In genomic region chr6:140321891-140322290, GRCh38 we compare ENCODE assay signal across 1 cellular context.
TF ChIP-seq lines count a peak whose summit lies in the region.

No MANE protein-coding gene starts in this region.

TF ChIP-seq in SK-N-SH, 30 proteins besides CTCF, POLR2A, EP300 and RAD21 (continued from another document):
- TF ChIP-seq, protein P1, sequence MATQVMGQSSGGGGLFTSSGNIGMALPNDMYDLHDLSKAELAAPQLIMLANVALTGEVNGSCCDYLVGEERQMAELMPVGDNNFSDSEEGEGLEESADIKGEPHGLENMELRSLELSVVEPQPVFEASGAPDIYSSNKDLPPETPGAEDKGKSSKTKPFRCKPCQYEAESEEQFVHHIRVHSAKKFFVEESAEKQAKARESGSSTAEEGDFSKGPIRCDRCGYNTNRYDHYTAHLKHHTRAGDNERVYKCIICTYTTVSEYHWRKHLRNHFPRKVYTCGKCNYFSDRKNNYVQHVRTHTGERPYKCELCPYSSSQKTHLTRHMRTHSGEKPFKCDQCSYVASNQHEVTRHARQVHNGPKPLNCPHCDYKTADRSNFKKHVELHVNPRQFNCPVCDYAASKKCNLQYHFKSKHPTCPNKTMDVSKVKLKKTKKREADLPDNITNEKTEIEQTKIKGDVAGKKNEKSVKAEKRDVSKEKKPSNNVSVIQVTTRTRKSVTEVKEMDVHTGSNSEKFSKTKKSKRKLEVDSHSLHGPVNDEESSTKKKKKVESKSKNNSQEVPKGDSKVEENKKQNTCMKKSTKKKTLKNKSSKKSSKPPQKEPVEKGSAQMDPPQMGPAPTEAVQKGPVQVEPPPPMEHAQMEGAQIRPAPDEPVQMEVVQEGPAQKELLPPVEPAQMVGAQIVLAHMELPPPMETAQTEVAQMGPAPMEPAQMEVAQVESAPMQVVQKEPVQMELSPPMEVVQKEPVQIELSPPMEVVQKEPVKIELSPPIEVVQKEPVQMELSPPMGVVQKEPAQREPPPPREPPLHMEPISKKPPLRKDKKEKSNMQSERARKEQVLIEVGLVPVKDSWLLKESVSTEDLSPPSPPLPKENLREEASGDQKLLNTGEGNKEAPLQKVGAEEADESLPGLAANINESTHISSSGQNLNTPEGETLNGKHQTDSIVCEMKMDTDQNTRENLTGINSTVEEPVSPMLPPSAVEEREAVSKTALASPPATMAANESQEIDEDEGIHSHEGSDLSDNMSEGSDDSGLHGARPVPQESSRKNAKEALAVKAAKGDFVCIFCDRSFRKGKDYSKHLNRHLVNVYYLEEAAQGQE (IDR thresholded peaks at IDR 0.05; ENCODE audit: low read depth, low read length), result no peak
- TF ChIP-seq, protein P2, sequence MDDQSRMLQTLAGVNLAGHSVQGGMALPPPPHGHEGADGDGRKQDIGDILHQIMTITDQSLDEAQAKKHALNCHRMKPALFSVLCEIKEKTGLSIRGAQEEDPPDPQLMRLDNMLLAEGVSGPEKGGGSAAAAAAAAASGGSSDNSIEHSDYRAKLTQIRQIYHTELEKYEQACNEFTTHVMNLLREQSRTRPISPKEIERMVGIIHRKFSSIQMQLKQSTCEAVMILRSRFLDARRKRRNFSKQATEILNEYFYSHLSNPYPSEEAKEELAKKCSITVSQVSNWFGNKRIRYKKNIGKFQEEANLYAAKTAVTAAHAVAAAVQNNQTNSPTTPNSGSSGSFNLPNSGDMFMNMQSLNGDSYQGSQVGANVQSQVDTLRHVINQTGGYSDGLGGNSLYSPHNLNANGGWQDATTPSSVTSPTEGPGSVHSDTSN (IDR thresholded peaks at IDR 0.05), result no peak
- TF ChIP-seq MXI1 (IDR thresholded peaks at IDR 0.05; ENCODE audit: low read depth, low read length) (no peak), RXRA (IDR thresholded peaks at IDR 0.05; ENCODE audit: borderline replicate concordance, low read depth) (no peak), USF2 (IDR thresholded peaks at IDR 0.05; ENCODE audit: borderline replicate concordance, low read depth, low read length) (no peak), FOXJ3 (CRISPR knock-in tag; IDR thresholded peaks at IDR 0.05) (no peak), GATA2 (CRISPR knock-in tag; IDR thresholded peaks at IDR 0.05) (no peak), ELF1 (IDR thresholded peaks at IDR 0.05) (no peak), NFIC (IDR thresholded peaks at IDR 0.05; ENCODE audit: borderline replicate concordance) (no peak), SIN3A (IDR thresholded peaks at IDR 0.05; ENCODE audit: borderline replicate concordance, low read depth, low read length) (no peak)
TF ChIP-seq in SK-N-SH: peak in this region for 0.
